In genomic region chr3:29279830-29280229, GRCh38 we compare ENCODE assay signal across 12 cellular contexts. TPM values are rescaled to one million over a fixed set of nuclear protein-coding genes. Genes with fewer than 3 reads are reported as not detected.
DNase-seq lines count a peak whose midpoint lies in the region; ATAC-seq and TF ChIP-seq lines count a peak whose summit lies in the region.
"Had no signal": no experiment of that assay in that cellular context is flagged by ENCODE, and none has a peak within 500 bp of the region (broad histone marks: within the 10 kb centered on the region; RNA-seq: fewer than 3 reads in every experiment).

No MANE protein-coding gene starts in this region.

- H3K4me2 ChIP-seq in MM.1S (ENCODE audit: low read depth, low read length): no peak overlapping the region

- peaks cover 6 to 30% (median 17%) of the 10 kb centered on the region in 4 donors for H3K4me1 Mint-ChIP-seq in CD4-positive, CD25-positive, alpha-beta regulatory T cell

- H3F3A ChIP-seq in MM.1S (ENCODE audit: insufficient read depth, low read length): no peaks in the 10 kb centered on the region

- peak overlapping the region; percentile 15 to 99 (median 57) for H3K4me3 Mint-ChIP-seq in CD4-positive, CD25-positive, alpha-beta regulatory T cell

- H3K27ac Mint-ChIP-seq in CD4-positive, CD25-positive, alpha-beta regulatory T cell: peak overlapping the region in 1 of 3 donors; percentile 74
- H3K27ac Mint-ChIP-seq: dendritic cell treated with granulocyte-macrophage colony-stimulating factor and Interleukin-4, amounts not matched to agents 40 ng/mL and 50 ng/mL, for 4 days had no signal

- H3K36me3 ChIP-seq in CD4-positive, CD25-positive, alpha-beta regulatory T cell (ENCODE audit: control insufficient read depth, insufficient read depth, low read length): no peaks in the 10 kb centered on the region
- H3K36me3 ChIP-seq in heart right ventricle (no peaks in the 10 kb centered on the region), MM.1S (replicated peaks; ENCODE audit: insufficient read depth, low read length) (no peaks in the 10 kb centered on the region)

- H3K9me3 ChIP-seq in CD4-positive, CD25-positive, alpha-beta regulatory T cell (ENCODE audit: control insufficient read depth in 2 of 2, low read length in 2 of 2): no peaks in the 10 kb centered on the region
- no peaks in the 10 kb centered on the region for H3K9me3 ChIP-seq in heart right ventricle
- H3K9me3 ChIP-seq in MM.1S (replicated peaks; ENCODE audit: insufficient read depth, low read length): no peaks in the 10 kb centered on the region

- ATAC-seq in CD4-positive, CD25-positive, alpha-beta regulatory T cell (ENCODE audit: low read depth in 2 of 2): no peak
- ATAC-seq in heart right ventricle: peak in 6 of 8 donors; percentile 17 to 52 (median 40)
- ATAC-seq in HG02571 (IDR thresholded peaks at IDR 0.05; ENCODE audit: unreplicated experiment): no peak
- ATAC-seq in GM18505 (IDR thresholded peaks at IDR 0.05; ENCODE audit: unreplicated experiment): no peak
- ATAC-seq in GM21576 (IDR thresholded peaks at IDR 0.05; ENCODE audit: unreplicated experiment): no peak

- H3K9me2 ChIP-seq in MM.1S (replicated peaks; ENCODE audit: insufficient read depth, low read length): no peaks in the 10 kb centered on the region

- H2AFZ ChIP-seq in MM.1S (ENCODE audit: low read length): no peak overlapping the region

- H3K27ac ChIP-seq in CD4-positive, CD25-positive, alpha-beta regulatory T cell (ENCODE audit: insufficient read depth, low read length, poor library complexity, severe bottlenecking): no peak overlapping the region
- H3K27ac ChIP-seq in heart right ventricle (peak overlapping the region in 9 of 10 donors; percentile 17 to 96 (median 92)), MM.1S (ENCODE audit: low read length) (no peak overlapping the region)
- H3K27ac ChIP-seq: PC-9 had no signal

- no peak for TF ChIP-seq POLR2A in GM18505 (IDR thresholded peaks at IDR 0.05; ENCODE audit: borderline replicate concordance, extremely low read depth, insufficient read depth, insufficient read length)

- intact Hi-C loops in heart right ventricle (cut with DNase I): loop anchor here (1.0 to 10.0 kb wide), 27 partner anchors 42 to 495 kb away; no protein-coding TSS in a partner anchor

- H3K27me3 Mint-ChIP-seq in CD4-positive, CD25-positive, alpha-beta regulatory T cell: no peaks in the 10 kb centered on the region

- TF ChIP-seq CTCF in WI38 (IDR thresholded peaks at IDR 0.05; ENCODE audit: low read depth, low read length) (no peak), heart right ventricle (IDR thresholded peaks at IDR 0.05) (no peak), MM.1S (IDR thresholded peaks at IDR 0.05; ENCODE audit: low read length) (no peak)

- no peaks in the 10 kb centered on the region for H3K79me2 ChIP-seq in MM.1S (ENCODE audit: low read length)

- no peaks in the 10 kb centered on the region for H4K20me1 ChIP-seq in MM.1S (ENCODE audit: insufficient read depth, low read length)

- no peak overlapping the region for H3K4me3 ChIP-seq in CD4-positive, CD25-positive, alpha-beta regulatory T cell (ENCODE audit: low read depth, low read length)
- H3K4me3 ChIP-seq in WI38 (ENCODE audit: low read depth, low read length) (peak overlapping the region; percentile 80), heart right ventricle (peak overlapping the region in 9 of 10 donors; percentile 54 to 79 (median 69)), MM.1S (ENCODE audit: low read length) (no peak overlapping the region)

- H3K9ac ChIP-seq in MM.1S (ENCODE audit: low read length): no peak overlapping the region

- 24 to 30% methylated on average over 8 of the region's 8 CpGs for WGBS in heart right ventricle, 2 donors

- H3K27me3 ChIP-seq in CD4-positive, CD25-positive, alpha-beta regulatory T cell (ENCODE audit: control insufficient read depth, insufficient read depth, low read length): no peaks in the 10 kb centered on the region
- H3K27me3 ChIP-seq in heart right ventricle: no peaks in the 10 kb centered on the region
- H3K27me3 ChIP-seq in MM.1S (replicated peaks; ENCODE audit: insufficient read depth, low read length): no peaks in the 10 kb centered on the region

- DNase-seq in CD4-positive, CD25-positive, alpha-beta regulatory T cell: no peak
- DNase-seq in heart right ventricle (peak in 1 of 2 donors; percentile 22), putamen (ENCODE audit: low spot score) (peak; percentile 34), MM.1S (no peak)
- DNase-seq: DMS 273 treated with DMSO at 0.1 percent for 48 hours; PC-9; stimulated activated CD4-positive, alpha-beta T cell treated with anti-CD3 and anti-CD28 coated beads, Interleukin-4, amount 100 ng/mL, for 4 hours had no signal

- no peaks in the 10 kb centered on the region for H3K9me3 Mint-ChIP-seq in CD4-positive, CD25-positive, alpha-beta regulatory T cell
- H3K9me3 Mint-ChIP-seq: dendritic cell treated with granulocyte-macrophage colony-stimulating factor and Interleukin-4, amounts not matched to agents 40 ng/mL and 50 ng/mL, for 4 days had no signal

- peaks cover 8% of the 10 kb centered on the region for H3K4me1 ChIP-seq in CD4-positive, CD25-positive, alpha-beta regulatory T cell (ENCODE audit: control insufficient read depth, insufficient read depth, low read length, poor library complexity, severe bottlenecking)
- H3K4me1 ChIP-seq in heart right ventricle (peaks cover 0 to 38% (median 21%) of the 10 kb centered on the region in 9 donors), MM.1S (ENCODE audit: low read length) (no peaks in the 10 kb centered on the region)

- H3K36me3 Mint-ChIP-seq in CD4-positive, CD25-positive, alpha-beta regulatory T cell: no peaks in the 10 kb centered on the region

RNA-seq across cellular contexts. Expression of gene RBMS3, which starts 1.0 kb away (rescaled TPM):
- total RNA-seq in CD4-positive, CD25-positive, alpha-beta regulatory T cell: 5.9 TPM
- 10 to 100 TPM in 1 of 4 donors, 1 to 10 TPM in 3; 5.2 to 18.8 (median 9.0) TPM for polyA plus RNA-seq in CD4-positive, CD25-positive, alpha-beta regulatory T cell
- total RNA-seq in heart right ventricle: 10 to 100 TPM; 22.0 to 41.1 (median 28.6) TPM
- 1 to 10 TPM; 3.2 to 8.1 TPM for polyA plus RNA-seq in heart right ventricle

Comparison
In these comparisons a context has a peak if more than half of its experiments do, and no peak if none do; other contexts are left out.
1. ATAC-seq: peak in heart right ventricle (6 of 8); none in CD4-positive, CD25-positive, alpha-beta regulatory T cell (0 of 2), HG02571 (single experiment), GM18505 (single experiment) and GM21576 (single experiment).
2. H3K27ac ChIP-seq: peak in heart right ventricle (9 of 10); none in CD4-positive, CD25-positive, alpha-beta regulatory T cell (single experiment) and MM.1S (single experiment).
3. H3K4me3 ChIP-seq: peak in WI38 (single experiment) and heart right ventricle (9 of 10); none in CD4-positive, CD25-positive, alpha-beta regulatory T cell (single experiment) and MM.1S (single experiment).